1 cellular context compared by ENCODE assay signal in genomic region chr9:33850267-33850629, GRCh38.
TF ChIP-seq lines count a peak whose summit lies in the region.

No MANE protein-coding gene starts in this region.

TF ChIP-seq in HepG2, 621 proteins besides CTCF, POLR2A, EP300 and RAD21:
- no peak for TF ChIP-seq ZBTB7B (CRISPR knock-in tag; IDR thresholded peaks at IDR 0.05)
- TF ChIP-seq ARID2 (CRISPR knock-in tag; IDR thresholded peaks at IDR 0.05; ENCODE audit: borderline replicate concordance) = no peak
- no peak for TF ChIP-seq ZNF207 (IDR thresholded peaks at IDR 0.05; ENCODE audit: borderline replicate concordance)
- no peak for TF ChIP-seq ZSCAN21 (CRISPR knock-in tag; IDR thresholded peaks at IDR 0.05; ENCODE audit: borderline replicate concordance)
- no peak for TF ChIP-seq ZNF777 (CRISPR knock-in tag; IDR thresholded peaks at IDR 0.05)
- TF ChIP-seq ETV6 (CRISPR knock-in tag; conservative IDR thresholded peaks at IDR 0.05) = no peak
- TF ChIP-seq XRCC5 (optimal IDR thresholded peaks at IDR 0.05; ENCODE audit: low read length) = no peak
- TF ChIP-seq, protein P1, sequence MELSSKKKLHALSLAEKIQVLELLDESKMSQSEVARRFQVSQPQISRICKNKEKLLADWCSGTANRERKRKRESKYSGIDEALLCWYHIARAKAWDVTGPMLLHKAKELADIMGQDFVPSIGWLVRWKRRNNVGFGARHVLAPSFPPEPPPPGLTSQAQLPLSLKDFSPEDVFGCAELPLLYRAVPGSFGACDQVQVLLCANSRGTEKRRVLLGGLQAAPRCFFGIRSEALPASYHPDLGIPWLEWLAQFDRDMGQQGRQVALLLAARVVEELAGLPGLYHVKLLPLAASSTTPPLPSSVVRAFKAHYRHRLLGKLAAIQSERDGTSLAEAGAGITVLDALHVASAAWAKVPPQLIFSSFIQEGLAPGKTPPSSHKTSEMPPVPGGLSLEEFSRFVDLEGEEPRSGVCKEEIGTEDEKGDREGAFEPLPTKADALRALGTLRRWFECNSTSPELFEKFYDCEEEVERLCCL (CRISPR knock-in tag; IDR thresholded peaks at IDR 0.05; ENCODE audit: borderline replicate concordance) = no peak
- TF ChIP-seq MTF2 (CRISPR knock-in tag; IDR thresholded peaks at IDR 0.05; ENCODE audit: borderline replicate concordance) = no peak
- TF ChIP-seq ZNF276 (CRISPR knock-in tag; IDR thresholded peaks at IDR 0.05; ENCODE audit: low read depth) = no peak
- no peak for TF ChIP-seq PRPF4 (IDR thresholded peaks at IDR 0.05; ENCODE audit: low read depth, low read length, poor library complexity, severe bottlenecking)
- TF ChIP-seq, protein P2, sequence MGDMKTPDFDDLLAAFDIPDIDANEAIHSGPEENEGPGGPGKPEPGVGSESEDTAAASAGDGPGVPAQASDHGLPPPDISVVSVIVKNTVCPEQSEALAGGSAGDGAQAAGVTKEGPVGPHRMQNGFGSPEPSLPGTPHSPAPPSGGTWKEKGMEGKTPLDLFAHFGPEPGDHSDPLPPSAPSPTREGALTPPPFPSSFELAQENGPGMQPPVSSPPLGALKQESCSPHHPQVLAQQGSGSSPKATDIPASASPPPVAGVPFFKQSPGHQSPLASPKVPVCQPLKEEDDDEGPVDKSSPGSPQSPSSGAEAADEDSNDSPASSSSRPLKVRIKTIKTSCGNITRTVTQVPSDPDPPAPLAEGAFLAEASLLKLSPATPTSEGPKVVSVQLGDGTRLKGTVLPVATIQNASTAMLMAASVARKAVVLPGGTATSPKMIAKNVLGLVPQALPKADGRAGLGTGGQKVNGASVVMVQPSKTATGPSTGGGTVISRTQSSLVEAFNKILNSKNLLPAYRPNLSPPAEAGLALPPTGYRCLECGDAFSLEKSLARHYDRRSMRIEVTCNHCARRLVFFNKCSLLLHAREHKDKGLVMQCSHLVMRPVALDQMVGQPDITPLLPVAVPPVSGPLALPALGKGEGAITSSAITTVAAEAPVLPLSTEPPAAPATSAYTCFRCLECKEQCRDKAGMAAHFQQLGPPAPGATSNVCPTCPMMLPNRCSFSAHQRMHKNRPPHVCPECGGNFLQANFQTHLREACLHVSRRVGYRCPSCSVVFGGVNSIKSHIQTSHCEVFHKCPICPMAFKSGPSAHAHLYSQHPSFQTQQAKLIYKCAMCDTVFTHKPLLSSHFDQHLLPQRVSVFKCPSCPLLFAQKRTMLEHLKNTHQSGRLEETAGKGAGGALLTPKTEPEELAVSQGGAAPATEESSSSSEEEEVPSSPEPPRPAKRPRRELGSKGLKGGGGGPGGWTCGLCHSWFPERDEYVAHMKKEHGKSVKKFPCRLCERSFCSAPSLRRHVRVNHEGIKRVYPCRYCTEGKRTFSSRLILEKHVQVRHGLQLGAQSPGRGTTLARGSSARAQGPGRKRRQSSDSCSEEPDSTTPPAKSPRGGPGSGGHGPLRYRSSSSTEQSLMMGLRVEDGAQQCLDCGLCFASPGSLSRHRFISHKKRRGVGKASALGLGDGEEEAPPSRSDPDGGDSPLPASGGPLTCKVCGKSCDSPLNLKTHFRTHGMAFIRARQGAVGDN (CRISPR knock-in tag; IDR thresholded peaks at IDR 0.05) = no peak
- no peak for TF ChIP-seq ZNF296 (CRISPR knock-in tag; conservative IDR thresholded peaks at IDR 0.05)
